Comparison of ENCODE assay signal across 9 cellular contexts in genomic region chr2:219443016-219443696, GRCh38. TPM values are rescaled to one million over a fixed set of nuclear protein-coding genes. Genes with fewer than 3 reads are reported as not detected.
A peak's percentile ranks its signal among the peaks of the same experiment; 100 is the strongest.
DNase-seq lines count a peak whose midpoint lies in the region; ATAC-seq and TF ChIP-seq lines count a peak whose summit lies in the region.
"Had no signal": no experiment of that assay in that cellular context is flagged by ENCODE, and none has a peak within 500 bp of the region (broad histone marks: within the 10 kb centered on the region; RNA-seq: fewer than 3 reads in every experiment).

No MANE protein-coding gene starts in this region.

- H3K4me1 ChIP-seq in GM23338 (ENCODE audit: insufficient read depth): peaks cover 28% of the 10 kb centered on the region

- TF ChIP-seq CTCF in GM23338 (conservative IDR thresholded peaks at IDR 0.05; ENCODE audit: low read depth in 2 of 2): no peak

- CTCF ChIA-PET in activated CD4-positive, alpha-beta memory T cell treated with anti-CD3 and anti-CD28 coated beads, Interleukin-2, amount 10 ng/mL, durations not matched to agents 7 days and 5 days (lab: Charles Lee): no interaction called here

- peaks cover 37% of the 10 kb centered on the region for H3K27me3 Mint-ChIP-seq in GM23338 (ENCODE audit: insufficient read depth, low read depth, poor library complexity)
- H3K27me3 Mint-ChIP-seq in activated CD4-positive, alpha-beta memory T cell treated with anti-CD3 and anti-CD28 coated beads, Interleukin-2, amount 10 ng/mL, durations not matched to agents 7 days and 5 days: peaks cover 37% of the 10 kb centered on the region
- H3K27me3 Mint-ChIP-seq in stimulated activated memory B cell treated with anti-CD40 and anti-IgM and Interleukin-4, amounts not matched to agents 10 μg/mL and 1 μg/mL and 100 μg/mL, for 72 hours: peaks cover 58% of the 10 kb centered on the region

- H3K79me2 ChIP-seq in GM23338 (replicated peaks; ENCODE audit: insufficient read depth): no peaks in the 10 kb centered on the region

- H4K20me1 ChIP-seq in GM23338 (replicated peaks; ENCODE audit: insufficient read depth): no peaks in the 10 kb centered on the region

- H3K27me3 ChIP-seq in GM23338 (ENCODE audit: insufficient read depth): peaks cover 63% of the 10 kb centered on the region

- peaks cover 34% of the 10 kb centered on the region for H3K4me1 Mint-ChIP-seq in GM23338
- peaks cover 9% of the 10 kb centered on the region for H3K4me1 Mint-ChIP-seq in activated CD4-positive, alpha-beta memory T cell treated with anti-CD3 and anti-CD28 coated beads, Interleukin-2, amount 10 ng/mL, durations not matched to agents 7 days and 5 days
- H3K4me1 Mint-ChIP-seq in stimulated activated memory B cell treated with anti-CD40 and anti-IgM and Interleukin-4, amounts not matched to agents 10 μg/mL and 1 μg/mL and 100 μg/mL, for 72 hours: peaks cover 24% of the 10 kb centered on the region

- no peak for ATAC-seq in GM23338
- ATAC-seq in stimulated activated memory B cell treated with anti-CD40 and anti-IgM and Interleukin-4, amounts not matched to agents 10 μg/mL and 1 μg/mL and 100 μg/mL, for 72 hours: no peak
- no peak for ATAC-seq in HG03108 (IDR thresholded peaks at IDR 0.05; ENCODE audit: unreplicated experiment)
- ATAC-seq: heart left ventricle had no signal

- H3K4me3 Mint-ChIP-seq in GM23338: peak overlapping the region; percentile 75
- H3K4me3 Mint-ChIP-seq in activated CD4-positive, alpha-beta memory T cell treated with anti-CD3 and anti-CD28 coated beads, Interleukin-2, amount 10 ng/mL, durations not matched to agents 7 days and 5 days: peak overlapping the region; percentile 32
- peak overlapping the region; percentile 79 for H3K4me3 Mint-ChIP-seq in stimulated activated memory B cell treated with anti-CD40 and anti-IgM and Interleukin-4, amounts not matched to agents 10 μg/mL and 1 μg/mL and 100 μg/mL, for 72 hours

- H2AFZ ChIP-seq in GM23338: no peak overlapping the region

- H3F3A ChIP-seq in GM23338 (replicated peaks; ENCODE audit: low read depth): no peaks in the 10 kb centered on the region

- H3K9me2 ChIP-seq in GM23338 (ENCODE audit: insufficient read depth): no peaks in the 10 kb centered on the region

- DNase-seq in GM23338 (ENCODE audit: low spot score) (no peak), T-helper 9 cell (no peak), NCI-H524 (lab: John Stamatoyannopoulos, UW) (no peak)
- no peak for DNase-seq in activated CD4-positive, alpha-beta memory T cell treated with anti-CD3 and anti-CD28 coated beads, Interleukin-2, amount 10 ng/mL, durations not matched to agents 7 days and 5 days
- DNase-seq: amniotic stem cell had no signal

- H3K9me3 Mint-ChIP-seq in GM23338: no peaks in the 10 kb centered on the region
- no peaks in the 10 kb centered on the region for H3K9me3 Mint-ChIP-seq in activated CD4-positive, alpha-beta memory T cell treated with anti-CD3 and anti-CD28 coated beads, Interleukin-2, amount 10 ng/mL, durations not matched to agents 7 days and 5 days
- no peaks in the 10 kb centered on the region for H3K9me3 Mint-ChIP-seq in stimulated activated memory B cell treated with anti-CD40 and anti-IgM and Interleukin-4, amounts not matched to agents 10 μg/mL and 1 μg/mL and 100 μg/mL, for 72 hours

- no peak overlapping the region for H3K27ac ChIP-seq in GM23338 (ENCODE audit: low read depth)

- H3K9me3 ChIP-seq in iPS-18c (ENCODE audit: control insufficient read depth, insufficient read depth, low read length): no peaks in the 10 kb centered on the region
- H3K9me3 ChIP-seq: heart left ventricle had no signal

- H3K27ac Mint-ChIP-seq in GM23338: no peak overlapping the region
- H3K27ac Mint-ChIP-seq in activated CD4-positive, alpha-beta memory T cell treated with anti-CD3 and anti-CD28 coated beads, Interleukin-2, amount 10 ng/mL, durations not matched to agents 7 days and 5 days: no peak overlapping the region
- H3K27ac Mint-ChIP-seq in stimulated activated memory B cell treated with anti-CD40 and anti-IgM and Interleukin-4, amounts not matched to agents 10 μg/mL and 1 μg/mL and 100 μg/mL, for 72 hours: no peak overlapping the region

- peak overlapping the region; percentile 78 for H3K4me2 ChIP-seq in GM23338

- H3K4me3 ChIP-seq in GM23338 (peak overlapping the region; percentile 71), iPS-18c (ENCODE audit: insufficient read depth, low read depth, low read length) (0 out of 2 replicates have a peak overlapping the region, but pooled peaks have one; percentile 56)

- POLR2A ChIA-PET in activated CD4-positive, alpha-beta memory T cell treated with anti-CD3 and anti-CD28 coated beads, Interleukin-2, amount 10 ng/mL, durations not matched to agents 7 days and 5 days (lab: Charles Lee): no interaction called here

- no peaks in the 10 kb centered on the region for H3K36me3 Mint-ChIP-seq in GM23338 (ENCODE audit: low read depth)
- no peaks in the 10 kb centered on the region for H3K36me3 Mint-ChIP-seq in activated CD4-positive, alpha-beta memory T cell treated with anti-CD3 and anti-CD28 coated beads, Interleukin-2, amount 10 ng/mL, durations not matched to agents 7 days and 5 days (ENCODE audit: low read depth)
- H3K36me3 Mint-ChIP-seq in stimulated activated memory B cell treated with anti-CD40 and anti-IgM and Interleukin-4, amounts not matched to agents 10 μg/mL and 1 μg/mL and 100 μg/mL, for 72 hours: no peaks in the 10 kb centered on the region

- no peaks in the 10 kb centered on the region for H3K36me3 ChIP-seq in GM23338 (ENCODE audit: insufficient read depth)
- H3K36me3 ChIP-seq: heart left ventricle had no signal

TF ChIP-seq in GM23338, 12 proteins besides CTCF, POLR2A, EP300 and RAD21:
- no peak for TF ChIP-seq ZNF114 (CRISPR knock-in tag; IDR thresholded peaks at IDR 0.05)
- TF ChIP-seq CREB1 (CRISPR knock-in tag; IDR thresholded peaks at IDR 0.05; ENCODE audit: low read depth): no peak
- TF ChIP-seq ZNF331 (CRISPR knock-in tag; IDR thresholded peaks at IDR 0.05; ENCODE audit: low read depth): no peak
- no peak for TF ChIP-seq POLR2AphosphoS5 (IDR thresholded peaks at IDR 0.05; ENCODE audit: low read depth)
- no peak for TF ChIP-seq EZH2 (IDR thresholded peaks at IDR 0.05; ENCODE audit: low read depth, unreplicated experiment)
TF ChIP-seq in GM23338: peak in this region for 0.

RNA-seq across cellular contexts. Expression of gene SPEG, which starts 8.5 kb away (rescaled TPM):
- total RNA-seq in GM23338 (2014; rRNA removed; shearing (Covaris generic)): 32.4 and 32.6 TPM in 2 replicates
- polyA plus RNA-seq in GM23338 (2016; fragmentation: Nextera tagmentation; extraction: Ambion mirVana): 12.6 and 12.9 TPM in 2 replicates
- total RNA-seq in activated CD4-positive, alpha-beta memory T cell treated with anti-CD3 and anti-CD28 coated beads, Interleukin-2, amount 10 ng/mL, durations not matched to agents 7 days and 5 days: 1 to 10 TPM in 1 of 2 experiments, under 1 TPM in 1; 0.20 to 1.1 TPM

RNA-seq across cellular contexts. Expression of gene DES, which starts 25.0 kb away (rescaled TPM):
- 2.0 and 6.1 TPM in 2 replicates for total RNA-seq in GM23338 (2014; rRNA removed; shearing (Covaris generic))
- polyA plus RNA-seq in GM23338 (2016; fragmentation: Nextera tagmentation; extraction: Ambion mirVana): 1.0 and 1.3 TPM in 2 replicates
- total RNA-seq in activated CD4-positive, alpha-beta memory T cell treated with anti-CD3 and anti-CD28 coated beads, Interleukin-2, amount 10 ng/mL, durations not matched to agents 7 days and 5 days: not detected

RNA-seq across cellular contexts. Expression of gene DNPEP, which starts 55.4 kb away (rescaled TPM):
- total RNA-seq in GM23338 (2014; rRNA removed; shearing (Covaris generic)): 58.8 and 67.9 TPM in 2 replicates
- 44.9 and 49.2 TPM in 2 replicates for polyA plus RNA-seq in GM23338 (2016; fragmentation: Nextera tagmentation; extraction: Ambion mirVana)
- 10 to 100 TPM; 40.1 to 44.4 TPM for total RNA-seq in activated CD4-positive, alpha-beta memory T cell treated with anti-CD3 and anti-CD28 coated beads, Interleukin-2, amount 10 ng/mL, durations not matched to agents 7 days and 5 days

RNA-seq across cellular contexts. Expression of gene GMPPA, which starts 55.5 kb away (rescaled TPM):
- 33.8 and 37.3 TPM in 2 replicates for total RNA-seq in GM23338 (2014; rRNA removed; shearing (Covaris generic))
- polyA plus RNA-seq in GM23338 (2016; fragmentation: Nextera tagmentation; extraction: Ambion mirVana): 25.2 and 27.0 TPM in 2 replicates
- 10 to 100 TPM; 41.0 to 42.3 TPM for total RNA-seq in activated CD4-positive, alpha-beta memory T cell treated with anti-CD3 and anti-CD28 coated beads, Interleukin-2, amount 10 ng/mL, durations not matched to agents 7 days and 5 days

Comparison
In these comparisons a context has a peak if more than half of its experiments do, and no peak if none do; other contexts are left out.
1. RNA of gene SPEG, which starts 8.5 kb away (total RNA-seq): 32.4 to 32.6 TPM in GM23338; 0.20 to 1.1 TPM in activated CD4-positive, alpha-beta memory T cell treated with anti-CD3 and anti-CD28 coated beads, Interleukin-2, amount 10 ng/mL, durations not matched to agents 7 days and 5 days; every median in the first group is over 10 times any median in the second.
2. Peak in every context shown above with its lines, with median percentiles within 50 percentile points of each other: H3K4me3 Mint-ChIP-seq.